Comparison of ENCODE assay signal across 22 cellular contexts in genomic region chr6:63477422-63478040, GRCh38.
"Had no signal": no experiment of that assay in that cellular context is flagged by ENCODE, and none has a peak within 500 bp of the region (broad histone marks: within the 10 kb centered on the region; RNA-seq: fewer than 3 reads in every experiment).

No MANE protein-coding gene starts in this region.

- ATAC-seq: effector memory CD8-positive, alpha-beta T cell; left lobe of liver; natural killer cell; stimulated activated memory B cell treated with anti-CD40 and anti-IgM and Interleukin-4, amounts not matched to agents 10 μg/mL and 1 μg/mL and 100 μg/mL, for 72 hours; stimulated activated naive CD8-positive, alpha-beta T cell treated with anti-CD3 and anti-CD28 coated beads, Interleukin-15, Interleukin-2, amounts not matched to agents 100 U/mL and 50 U/mL, for 24 hours; upper lobe of right lung had no signal

- H3K9me3 ChIP-seq: esophagus squamous epithelium, ovary, sigmoid colon, spleen, thoracic aorta, transverse colon, upper lobe of right lung, uterus had no signal

- DNase-seq: effector memory CD8-positive, alpha-beta T cell; erythroblast; esophagus squamous epithelium; foreskin melanocyte; mammary epithelial cell; natural killer cell; occipital lobe; ovary; sigmoid colon; spleen; stimulated activated CD4-positive, alpha-beta T cell treated with anti-CD3 and anti-CD28 coated beads, Interleukin-4, amount 100 ng/mL, for 4 hours; stimulated activated naive CD8-positive, alpha-beta T cell treated with anti-CD3 and anti-CD28 coated beads, Interleukin-15, Interleukin-2, amounts not matched to agents 100 U/mL and 50 U/mL, for 24 hours; substantia nigra; transverse colon; upper lobe of right lung; uterus had no signal

- H3K4me1 ChIP-seq: esophagus squamous epithelium, sigmoid colon, spleen, transverse colon, upper lobe of right lung, uterus had no signal

- H3K27me3 ChIP-seq: esophagus squamous epithelium, ovary, sigmoid colon, spleen, transverse colon, upper lobe of right lung, uterus had no signal

- H3K27ac ChIP-seq: coronary artery, esophagus squamous epithelium, ovary, sigmoid colon, spleen, thoracic aorta, transverse colon, upper lobe of right lung, uterus had no signal

- H3K4me3 ChIP-seq: coronary artery, esophagus squamous epithelium, ovary, sigmoid colon, spleen, thoracic aorta, transverse colon, upper lobe of right lung, uterus had no signal

- FAIRE-seq: endometrium, keratinocyte had no signal

- H3K36me3 ChIP-seq: esophagus squamous epithelium, ovary, sigmoid colon, spleen, thoracic aorta, transverse colon, upper lobe of right lung, uterus had no signal
